In the genomic region with DNA sequence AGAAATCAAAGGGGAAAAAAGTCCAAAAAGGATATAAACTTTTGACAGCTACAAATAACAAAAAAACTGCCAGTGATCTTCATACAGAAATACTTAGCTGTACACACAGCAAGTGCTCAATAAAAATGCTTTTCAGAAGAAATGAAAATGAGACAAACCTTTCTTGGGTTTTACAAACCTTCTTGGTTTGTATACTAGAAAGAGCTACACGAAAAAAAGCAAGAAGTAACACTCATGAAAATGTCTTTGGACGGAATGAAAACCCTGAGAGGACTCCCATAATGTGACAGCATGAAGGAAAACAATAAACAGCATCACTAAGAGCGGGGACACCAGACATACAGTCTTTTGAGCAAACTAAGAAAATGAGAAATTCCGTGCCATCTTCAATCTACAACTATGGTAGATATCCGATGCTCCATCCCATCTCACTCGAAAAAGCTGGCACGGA, we compare ENCODE assay signal across 8 cellular contexts. TPM values are rescaled to one million over a fixed set of nuclear protein-coding genes. Genes with fewer than 3 reads are reported as not detected.
DNase-seq lines count a peak whose midpoint lies in the region; ATAC-seq, FAIRE-seq and TF ChIP-seq lines count a peak whose summit lies in the region.

No MANE protein-coding gene starts in this region.

- no peak for ATAC-seq in pancreas

- H3K9me3 ChIP-seq in esophagus squamous epithelium (no peaks in the 10 kb centered on the region), pancreas (no peaks in the 10 kb centered on the region)

- DNase-seq in NCI-H2171 treated with DMSO at 0.1 percent for 48 hours (lab: John Stamatoyannopoulos, UW) (peak; percentile 49), NCI-H2171 (lab: John Stamatoyannopoulos, UW) (no peak), SK-N-DZ (ENCODE audit: low spot score) (peak; percentile 16), esophagus squamous epithelium (lab: John Stamatoyannopoulos, UW) (no peak), pancreas (no peak), GM19240 (ENCODE audit: insufficient read length, low spot score) (no peak), NCI-H146 (lab: John Stamatoyannopoulos, UW) (no peak), GM19238 (ENCODE audit: insufficient read length, low spot score) (no peak)

- no peak for FAIRE-seq in pancreas (lab: Jason Lieb, UNC)

- H3K27ac ChIP-seq in esophagus squamous epithelium (peak overlapping the region; percentile 93 to 98 (median 97)), pancreas (peak overlapping the region in 3 of 4 donors; percentile 60 to 92 (median 92))

- no peaks in the 10 kb centered on the region for H3K36me3 ChIP-seq in esophagus squamous epithelium
- no peaks in the 10 kb centered on the region for H3K36me3 ChIP-seq in pancreas

- TF ChIP-seq POLR2A in esophagus squamous epithelium (IDR thresholded peaks at IDR 0.05): no peak

- intact Hi-C loops in esophagus squamous epithelium (cut with DNase I) (no loop called here), pancreas (cut with DNase I) (no loop called here)

- TF ChIP-seq CTCF in esophagus squamous epithelium (IDR thresholded peaks at IDR 0.05): no peak
- no peak for TF ChIP-seq CTCF in pancreas (IDR thresholded peaks at IDR 0.05)

- H3K27me3 ChIP-seq in esophagus squamous epithelium: no peaks in the 10 kb centered on the region
- no peaks in the 10 kb centered on the region for H3K27me3 ChIP-seq in pancreas

- peak overlapping the region; percentile 58 to 95 (median 80) for H3K4me3 ChIP-seq in esophagus squamous epithelium
- peak overlapping the region; percentile 52 to 89 (median 74) for H3K4me3 ChIP-seq in pancreas

- H3K4me1 ChIP-seq in esophagus squamous epithelium: peaks cover 0 to 45% (median 4%) of the 10 kb centered on the region in 3 donors
- H3K4me1 ChIP-seq in pancreas: peaks cover 0 to 6% (median 0%) of the 10 kb centered on the region in 3 donors

- 1% methylated on average over 7 of the region's 7 CpGs for WGBS in esophagus squamous epithelium, 2 donors
- WGBS in pancreas, 2 donors: 0 to 1% methylated on average over 7 of the region's 7 CpGs

RNA-seq across cellular contexts. Expression of gene BARD1, which starts 1.0 kb away (rescaled TPM):
- polyA plus RNA-seq in SK-N-DZ (2014; cell fraction: cytosol; rRNA removed): 9.1 and 15.9 TPM in 2 replicates
- polyA plus RNA-seq in SK-N-DZ (2014; cell fraction: nucleus; rRNA removed): 16.2 and 16.4 TPM in 2 replicates
- total RNA-seq in esophagus squamous epithelium (10 to 100 TPM in 3 of 4 donors, 1 to 10 TPM in 1; 7.5 to 25.0 (median 17.7) TPM), pancreas (1 to 10 TPM; 3.7 to 6.5 (median 5.1) TPM)
- 1 to 10 TPM; 1.4 to 1.5 TPM for polyA plus RNA-seq in pancreas

Comparison
In these comparisons a context has a peak if more than half of its experiments do, and no peak if none do; other contexts are left out.
1. DNase-seq: peak in NCI-H2171 treated with DMSO at 0.1 percent for 48 hours (single experiment) and SK-N-DZ (single experiment); none in NCI-H2171 (single experiment), esophagus squamous epithelium (single experiment), pancreas (0 of 6), GM19240 (single experiment), NCI-H146 (single experiment) and GM19238 (single experiment).